16 cellular contexts compared by ENCODE assay signal in the genomic region with DNA sequence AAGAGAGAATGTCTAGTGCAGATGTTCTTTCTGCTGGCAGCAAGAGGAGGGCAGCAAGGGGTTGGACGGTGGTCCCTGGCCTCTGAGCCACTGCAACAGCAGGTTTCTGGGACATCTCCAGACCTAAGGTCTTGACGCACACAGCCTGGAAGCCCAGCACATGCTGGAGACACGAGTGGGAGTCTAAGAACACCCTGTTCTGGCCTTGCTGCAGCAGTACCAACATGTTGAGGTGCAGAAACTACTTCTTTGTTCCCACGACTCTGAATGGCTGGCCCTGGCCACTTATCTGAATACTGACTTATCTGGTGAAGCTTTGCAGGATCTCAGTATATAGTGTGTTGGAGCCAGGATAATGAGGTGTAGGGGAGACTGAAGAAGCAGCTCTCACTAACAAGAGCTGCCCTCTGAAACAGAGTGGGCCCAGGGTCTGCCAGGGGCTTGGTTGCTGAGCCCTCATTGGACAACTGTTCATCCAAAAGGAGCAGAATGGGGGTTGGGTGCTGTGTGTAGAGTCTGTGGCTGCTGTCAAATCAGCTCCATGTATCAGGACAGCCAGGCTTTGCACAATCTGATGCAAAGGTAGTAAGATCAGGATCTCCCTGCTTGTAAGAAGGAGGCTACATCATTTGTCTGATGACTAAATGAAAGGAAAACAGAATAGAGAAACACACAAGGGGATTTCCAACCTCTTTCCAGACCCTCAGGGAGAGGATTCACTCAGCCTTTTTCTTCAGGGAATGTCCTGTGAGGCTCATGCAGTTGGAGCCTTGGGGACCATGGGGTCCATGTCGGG. TPM values are rescaled to one million over a fixed set of nuclear protein-coding genes. Genes with fewer than 3 reads are reported as not detected.
DNase-seq lines count a peak whose midpoint lies in the region; ATAC-seq and TF ChIP-seq lines count a peak whose summit lies in the region.
"Had no signal": no experiment of that assay in that cellular context is flagged by ENCODE, and none has a peak within 500 bp of the region (broad histone marks: within the 10 kb centered on the region; RNA-seq: fewer than 3 reads in every experiment).

No MANE protein-coding gene starts in this region.

- H3K9me3 ChIP-seq in sigmoid colon: no peaks in the 10 kb centered on the region
- H3K9me3 ChIP-seq: pancreas had no signal

- no peaks in the 10 kb centered on the region for H3K27me3 ChIP-seq in sigmoid colon
- H3K27me3 ChIP-seq: pancreas had no signal

- no peak for TF ChIP-seq POLR2A in sigmoid colon (IDR thresholded peaks at IDR 0.05)

- peaks cover 0 to 5% (median 0%) of the 10 kb centered on the region in 4 donors for H3K36me3 ChIP-seq in sigmoid colon
- H3K36me3 ChIP-seq: pancreas had no signal

- intact Hi-C loops in sigmoid colon (cut with DNase I): no loop called here

- TF ChIP-seq CTCF in fibroblast of villous mesenchyme (IDR thresholded peaks at IDR 0.05; ENCODE audit: insufficient read depth, low read depth, low read length): no peak
- TF ChIP-seq CTCF in sigmoid colon (IDR thresholded peaks at IDR 0.05): no peak

- H3K4me3 ChIP-seq in fibroblast of villous mesenchyme (ENCODE audit: low read depth, low read length) (no peak overlapping the region), sigmoid colon (no peak overlapping the region)
- H3K4me3 ChIP-seq: pancreas had no signal

- TF ChIP-seq EP300 in sigmoid colon (IDR thresholded peaks at IDR 0.05): peak; percentile 83 to 98 (median 92)

- H3K4me1 ChIP-seq in sigmoid colon: peaks cover 0 to 87% (median 78%) of the 10 kb centered on the region in 4 donors

- ATAC-seq in HG02973 (IDR thresholded peaks at IDR 0.05; ENCODE audit: unreplicated experiment): no peak
- ATAC-seq in GM18520 (IDR thresholded peaks at IDR 0.05; ENCODE audit: unreplicated experiment): no peak
- ATAC-seq: pancreas had no signal

- H3K27ac ChIP-seq in sigmoid colon: peak overlapping the region; percentile 92 to 98 (median 95)
- H3K27ac ChIP-seq: C4-2B, pancreas had no signal

- 87 to 91% methylated on average over 5 of the region's 5 CpGs for WGBS in sigmoid colon, 2 donors

- peak; percentile 37 for DNase-seq in EL
- DNase-seq in amniotic epithelial cell (ENCODE audit: low read depth): peak; percentile 94
- DNase-seq in fibroblast of villous mesenchyme (ENCODE audit: low read depth): peak; percentile 55
- DNase-seq in sigmoid colon: peak; percentile 80
- no peak for DNase-seq in COLO829 (ENCODE audit: low spot score)
- DNase-seq in activated CD4-positive, alpha-beta T cell treated with anti-CD3 and anti-CD28 coated beads for 1 hour: no peak
- DNase-seq: amniotic stem cell; GDM1; NCI-H1105 treated with DMSO at 0.1 percent for 48 hours; NCI-H446 treated with DMSO at 0.1 percent for 48 hours; pancreas; stimulated activated CD4-positive, alpha-beta T cell treated with anti-CD3 and anti-CD28 coated beads, Interleukin-2, amount 100 ng/mL, for 48 hours; stimulated activated naive CD4-positive, alpha-beta T cell had no signal

RNA-seq across cellular contexts. Expression of a gene that starts 7.0 kb away (rescaled TPM):
- total RNA-seq in fibroblast of villous mesenchyme: 164 and 323 TPM in 2 replicates
- total RNA-seq in sigmoid colon: 100 to 1,000 TPM; 115 to 145 (median 130) TPM
- polyA plus RNA-seq in sigmoid colon: 10 to 100 TPM; 36.6 to 92.2 (median 91.1) TPM

Comparison
In these comparisons a context has a peak if more than half of its experiments do, and no peak if none do; other contexts are left out.
1. DNase-seq: peak in EL (single experiment), amniotic epithelial cell (single experiment), fibroblast of villous mesenchyme (single experiment) and sigmoid colon (single experiment); none in COLO829 (single experiment) and activated CD4-positive, alpha-beta T cell treated with anti-CD3 and anti-CD28 coated beads for 1 hour (single experiment).